In genomic region chr6:33189164-33189563, GRCh38 we compare ENCODE assay signal across 29 cellular contexts. TPM values are rescaled to one million over a fixed set of nuclear protein-coding genes. Genes with fewer than 3 reads are reported as not detected.
"Had no signal": no experiment of that assay in that cellular context is flagged by ENCODE, and none has a peak within 500 bp of the region (broad histone marks: within the 10 kb centered on the region; RNA-seq: fewer than 3 reads in every experiment).

No MANE protein-coding gene starts in this region.

- H3K4me1 ChIP-seq: foreskin keratinocyte had no signal

- H3K36me3 Mint-ChIP-seq: WTC11 had no signal

- H3K27ac ChIP-seq: ascending aorta, breast epithelium, cardiac muscle cell, coronary artery, esophagus muscularis mucosa, foreskin keratinocyte, gastroesophageal sphincter, VCaP had no signal

- H3K4me3 ChIP-seq: ascending aorta, breast epithelium, cardiac muscle cell, coronary artery, dorsolateral prefrontal cortex, esophagus muscularis mucosa, gastroesophageal sphincter had no signal

- H3K9me3 Mint-ChIP-seq: activated T-cell treated with anti-CD3 and anti-CD28 coated beads, Interleukin-2, amount 50 U/mL, for 4 hours; activated T-helper 17 cell treated with anti-CD3 and anti-CD28 coated beads, Interleukin-2, amount 50 U/mL, for 72 hours; brain; central memory CD8-positive, alpha-beta T cell; dendritic cell treated with granulocyte-macrophage colony-stimulating factor and Interleukin-4, amounts not matched to agents 40 ng/mL and 50 ng/mL, for 4 days; effector memory CD8-positive, alpha-beta T cell; WTC11 had no signal

- DNase-seq: activated CD4-positive, alpha-beta T cell treated with anti-CD3 and anti-CD28 coated beads for 1 hour; activated CD4-positive, alpha-beta T cell treated with anti-CD3 and anti-CD28 coated beads for 4 hours; activated CD4-positive, alpha-beta T cell treated with anti-CD3 and anti-CD28 coated beads, Interleukin-2, amount 10 ng/mL, durations not matched to agents 7 days and 5 days; activated CD4-positive, alpha-beta T cell treated with anti-CD3 and anti-CD28 coated beads, Interleukin-2, amount 50 U/mL, for 48 hours; activated CD8-positive, alpha-beta memory T cell treated with anti-CD3 and anti-CD28 coated beads for 24 hours; activated CD8-positive, alpha-beta T cell treated with anti-CD3 and anti-CD28 coated beads for 36 hours; activated effector memory CD4-positive, alpha-beta T cell treated with Interleukin-2 at 50 U/mL for 16 hours; activated gamma-delta T cell treated with Interleukin-2 at 50 U/mL for 16 hours; activated naive CD4-positive, alpha-beta T cell treated with anti-CD3 and anti-CD28 coated beads, Interleukin-2, amount 50 U/mL, for 16 hours; activated naive CD4-positive, alpha-beta T cell treated with Interleukin-2 at 50 U/mL for 16 hours; activated T-cell treated with anti-CD3 and anti-CD28 coated beads, Interleukin-2, amount 50 U/mL, for 4 hours; dorsolateral prefrontal cortex; effector memory CD8-positive, alpha-beta T cell; erythroblast; foreskin keratinocyte; T-helper 2 cell had no signal

- H3K36me3 ChIP-seq: breast epithelium, cardiac muscle cell had no signal

- H3K27me3 ChIP-seq: breast epithelium, cardiac muscle cell, dorsolateral prefrontal cortex had no signal

- ATAC-seq: activated CD8-positive, alpha-beta T cell treated with anti-CD3 and anti-CD28 coated beads for 36 hours; activated T-cell treated with anti-CD3 and anti-CD28 coated beads, Interleukin-2, amount 50 U/mL, for 4 hours; activated T-helper 17 cell treated with anti-CD3 and anti-CD28 coated beads, Interleukin-2, amount 50 U/mL, for 72 hours; effector memory CD8-positive, alpha-beta T cell; foreskin keratinocyte; gastroesophageal sphincter; WTC11 had no signal

- H3K4me3 Mint-ChIP-seq: activated CD4-positive, alpha-beta T cell treated with anti-CD3 and anti-CD28 coated beads, Interleukin-2, amount 10 ng/mL, durations not matched to agents 7 days and 5 days; activated CD8-positive, alpha-beta T cell treated with anti-CD3 and anti-CD28 coated beads for 36 hours; activated naive CD8-positive, alpha-beta T cell; activated T-cell treated with anti-CD3 and anti-CD28 coated beads, Interleukin-2, amount 50 U/mL, for 4 hours; activated T-helper 17 cell treated with anti-CD3 and anti-CD28 coated beads, Interleukin-2, amount 50 U/mL, for 72 hours; brain; central memory CD8-positive, alpha-beta T cell; dendritic cell treated with granulocyte-macrophage colony-stimulating factor and Interleukin-4, amounts not matched to agents 40 ng/mL and 50 ng/mL, for 4 days; effector memory CD8-positive, alpha-beta T cell; WTC11 had no signal

- H3K27ac Mint-ChIP-seq: activated CD4-positive, alpha-beta T cell treated with anti-CD3 and anti-CD28 coated beads, Interleukin-2, amount 10 ng/mL, durations not matched to agents 7 days and 5 days; activated CD8-positive, alpha-beta T cell treated with anti-CD3 and anti-CD28 coated beads for 36 hours; activated naive CD8-positive, alpha-beta T cell; activated T-helper 17 cell treated with anti-CD3 and anti-CD28 coated beads, Interleukin-2, amount 50 U/mL, for 72 hours; brain; dendritic cell treated with granulocyte-macrophage colony-stimulating factor and Interleukin-4, amounts not matched to agents 40 ng/mL and 50 ng/mL, for 4 days; effector memory CD8-positive, alpha-beta T cell; WTC11 had no signal

- H3K9me3 ChIP-seq: ascending aorta, breast epithelium, esophagus muscularis mucosa, gastroesophageal sphincter had no signal

RNA-seq across cellular contexts. Expression of gene HSD17B8, which starts 15.3 kb away (rescaled TPM):
- total RNA-seq: ascending aorta had no signal
